ENCODE assay signal across 1 cellular context in the genomic region with DNA sequence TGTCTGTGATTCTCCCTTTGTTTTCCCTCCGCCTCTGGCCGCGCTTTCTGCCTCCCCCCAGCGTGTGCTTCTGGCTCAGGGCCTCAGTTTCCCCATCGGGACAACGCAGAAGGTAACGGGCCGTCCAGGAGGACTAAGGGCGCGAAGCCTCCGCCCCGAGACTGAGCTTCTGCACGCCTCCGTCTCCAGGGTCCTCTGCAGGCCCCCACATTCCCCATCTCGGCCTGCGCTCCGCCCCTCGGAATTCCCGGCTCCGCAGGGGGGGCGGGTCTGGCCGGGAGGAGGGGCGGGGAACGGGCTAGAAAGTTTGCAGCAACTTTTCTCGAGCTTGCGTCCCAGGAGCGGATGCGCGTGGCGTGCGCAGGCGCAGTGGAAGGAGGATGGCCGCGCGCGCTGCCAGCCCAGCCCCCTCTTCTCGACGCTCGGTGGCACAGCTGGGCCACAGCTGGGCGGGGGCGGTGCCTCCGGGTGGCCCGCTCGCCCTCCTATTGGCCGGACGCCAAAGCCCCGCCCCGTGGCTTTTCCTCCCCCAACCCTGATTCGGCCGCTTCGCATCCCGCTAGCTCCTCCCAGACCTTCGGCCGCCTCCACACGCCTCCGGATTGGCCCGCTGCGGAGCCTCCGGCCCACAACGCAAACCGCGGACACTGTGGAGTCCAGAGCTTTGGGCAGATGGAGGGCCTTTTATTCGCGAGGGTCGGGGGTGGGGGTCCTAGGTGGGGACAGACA.
TF ChIP-seq lines count a peak whose summit lies in the region.

A gene (minus strand): TSS at position 199 of the 729 bp plus-strand sequence. CDS start 408 bp downstream, outside the sequence.

TF ChIP-seq in HepG2, 621 proteins besides CTCF, POLR2A, EP300 and RAD21 (continued from another document and continues in another):
- TF ChIP-seq, protein P1, sequence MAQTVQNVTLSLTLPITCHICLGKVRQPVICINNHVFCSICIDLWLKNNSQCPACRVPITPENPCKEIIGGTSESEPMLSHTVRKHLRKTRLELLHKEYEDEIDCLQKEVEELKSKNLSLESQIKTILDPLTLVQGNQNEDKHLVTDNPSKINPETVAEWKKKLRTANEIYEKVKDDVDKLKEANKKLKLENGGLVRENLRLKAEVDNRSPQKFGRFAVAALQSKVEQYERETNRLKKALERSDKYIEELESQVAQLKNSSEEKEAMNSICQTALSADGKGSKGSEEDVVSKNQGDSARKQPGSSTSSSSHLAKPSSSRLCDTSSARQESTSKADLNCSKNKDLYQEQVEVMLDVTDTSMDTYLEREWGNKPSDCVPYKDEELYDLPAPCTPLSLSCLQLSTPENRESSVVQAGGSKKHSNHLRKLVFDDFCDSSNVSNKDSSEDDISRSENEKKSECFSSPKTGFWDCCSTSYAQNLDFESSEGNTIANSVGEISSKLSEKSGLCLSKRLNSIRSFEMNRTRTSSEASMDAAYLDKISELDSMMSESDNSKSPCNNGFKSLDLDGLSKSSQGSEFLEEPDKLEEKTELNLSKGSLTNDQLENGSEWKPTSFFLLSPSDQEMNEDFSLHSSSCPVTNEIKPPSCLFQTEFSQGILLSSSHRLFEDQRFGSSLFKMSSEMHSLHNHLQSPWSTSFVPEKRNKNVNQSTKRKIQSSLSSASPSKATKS (CRISPR knock-in tag; IDR thresholded peaks at IDR 0.05) = no peak
- TF ChIP-seq, protein P2, sequence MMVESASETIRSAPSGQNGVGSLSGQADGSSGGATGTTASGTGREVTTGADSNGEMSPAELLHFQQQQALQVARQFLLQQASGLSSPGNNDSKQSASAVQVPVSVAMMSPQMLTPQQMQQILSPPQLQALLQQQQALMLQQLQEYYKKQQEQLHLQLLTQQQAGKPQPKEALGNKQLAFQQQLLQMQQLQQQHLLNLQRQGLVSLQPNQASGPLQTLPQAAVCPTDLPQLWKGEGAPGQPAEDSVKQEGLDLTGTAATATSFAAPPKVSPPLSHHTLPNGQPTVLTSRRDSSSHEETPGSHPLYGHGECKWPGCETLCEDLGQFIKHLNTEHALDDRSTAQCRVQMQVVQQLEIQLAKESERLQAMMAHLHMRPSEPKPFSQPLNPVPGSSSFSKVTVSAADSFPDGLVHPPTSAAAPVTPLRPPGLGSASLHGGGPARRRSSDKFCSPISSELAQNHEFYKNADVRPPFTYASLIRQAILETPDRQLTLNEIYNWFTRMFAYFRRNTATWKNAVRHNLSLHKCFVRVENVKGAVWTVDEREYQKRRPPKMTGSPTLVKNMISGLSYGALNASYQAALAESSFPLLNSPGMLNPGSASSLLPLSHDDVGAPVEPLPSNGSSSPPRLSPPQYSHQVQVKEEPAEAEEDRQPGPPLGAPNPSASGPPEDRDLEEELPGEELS (CRISPR knock-in tag; IDR thresholded peaks at IDR 0.05) = peak; percentile 67
- peak; percentile 58 for TF ChIP-seq ZNF143 (CRISPR knock-in tag; IDR thresholded peaks at IDR 0.05)
- TF ChIP-seq HNRNPL (IDR thresholded peaks at IDR 0.05; ENCODE audit: low read depth, low read length) = peak; percentile 44
- TF ChIP-seq RFX3 (CRISPR knock-in tag; IDR thresholded peaks at IDR 0.05) = no peak
- TF ChIP-seq, protein P3, sequence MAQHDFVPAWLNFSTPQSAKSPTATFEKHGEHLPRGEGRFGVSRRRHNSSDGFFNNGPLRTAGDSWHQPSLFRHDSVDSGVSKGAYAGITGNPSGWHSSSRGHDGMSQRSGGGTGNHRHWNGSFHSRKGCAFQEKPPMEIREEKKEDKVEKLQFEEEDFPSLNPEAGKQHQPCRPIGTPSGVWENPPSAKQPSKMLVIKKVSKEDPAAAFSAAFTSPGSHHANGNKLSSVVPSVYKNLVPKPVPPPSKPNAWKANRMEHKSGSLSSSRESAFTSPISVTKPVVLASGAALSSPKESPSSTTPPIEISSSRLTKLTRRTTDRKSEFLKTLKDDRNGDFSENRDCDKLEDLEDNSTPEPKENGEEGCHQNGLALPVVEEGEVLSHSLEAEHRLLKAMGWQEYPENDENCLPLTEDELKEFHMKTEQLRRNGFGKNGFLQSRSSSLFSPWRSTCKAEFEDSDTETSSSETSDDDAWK (CRISPR knock-in tag; IDR thresholded peaks at IDR 0.05) = no peak
- TF ChIP-seq TOPORS (CRISPR knock-in tag; IDR thresholded peaks at IDR 0.05) = no peak
- TF ChIP-seq ZNF543 (CRISPR knock-in tag; IDR thresholded peaks at IDR 0.05) = peak; percentile 55; the same call in 1 of the 2 replicates
- TF ChIP-seq, protein P4, sequence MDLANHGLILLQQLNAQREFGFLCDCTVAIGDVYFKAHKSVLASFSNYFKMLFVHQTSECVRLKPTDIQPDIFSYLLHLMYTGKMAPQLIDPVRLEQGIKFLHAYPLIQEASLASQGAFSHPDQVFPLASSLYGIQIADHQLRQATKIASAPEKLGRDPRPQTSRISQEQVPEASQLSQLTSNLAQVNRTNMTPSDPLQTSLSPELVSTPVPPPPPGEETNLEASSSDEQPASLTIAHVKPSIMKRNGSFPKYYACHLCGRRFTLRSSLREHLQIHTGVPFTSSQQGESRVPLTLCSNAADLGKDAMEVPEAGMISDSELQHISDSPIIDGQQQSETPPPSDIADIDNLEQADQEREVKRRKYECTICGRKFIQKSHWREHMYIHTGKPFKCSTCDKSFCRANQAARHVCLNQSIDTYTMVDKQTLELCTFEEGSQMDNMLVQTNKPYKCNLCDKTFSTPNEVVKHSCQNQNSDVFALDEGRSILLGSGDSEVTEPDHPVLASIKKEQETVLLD (CRISPR knock-in tag; IDR thresholded peaks at IDR 0.05; ENCODE audit: low read depth) = no peak; the same call in 1 of the 2 replicates
- TF ChIP-seq, protein P5, sequence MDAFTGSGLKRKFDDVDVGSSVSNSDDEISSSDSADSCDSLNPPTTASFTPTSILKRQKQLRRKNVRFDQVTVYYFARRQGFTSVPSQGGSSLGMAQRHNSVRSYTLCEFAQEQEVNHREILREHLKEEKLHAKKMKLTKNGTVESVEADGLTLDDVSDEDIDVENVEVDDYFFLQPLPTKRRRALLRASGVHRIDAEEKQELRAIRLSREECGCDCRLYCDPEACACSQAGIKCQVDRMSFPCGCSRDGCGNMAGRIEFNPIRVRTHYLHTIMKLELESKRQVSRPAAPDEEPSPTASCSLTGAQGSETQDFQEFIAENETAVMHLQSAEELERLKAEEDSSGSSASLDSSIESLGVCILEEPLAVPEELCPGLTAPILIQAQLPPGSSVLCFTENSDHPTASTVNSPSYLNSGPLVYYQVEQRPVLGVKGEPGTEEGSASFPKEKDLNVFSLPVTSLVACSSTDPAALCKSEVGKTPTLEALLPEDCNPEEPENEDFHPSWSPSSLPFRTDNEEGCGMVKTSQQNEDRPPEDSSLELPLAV (CRISPR knock-in tag; conservative IDR thresholded peaks at IDR 0.05; ENCODE audit: low read depth) = no peak
- TF ChIP-seq, protein P6, sequence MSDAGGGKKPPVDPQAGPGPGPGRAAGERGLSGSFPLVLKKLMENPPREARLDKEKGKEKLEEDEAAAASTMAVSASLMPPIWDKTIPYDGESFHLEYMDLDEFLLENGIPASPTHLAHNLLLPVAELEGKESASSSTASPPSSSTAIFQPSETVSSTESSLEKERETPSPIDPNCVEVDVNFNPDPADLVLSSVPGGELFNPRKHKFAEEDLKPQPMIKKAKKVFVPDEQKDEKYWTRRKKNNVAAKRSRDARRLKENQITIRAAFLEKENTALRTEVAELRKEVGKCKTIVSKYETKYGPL (CRISPR knock-in tag; IDR thresholded peaks at IDR 0.05) = peak; percentile 38; the same call in 1 of the 2 replicates
- peak; percentile 83 for TF ChIP-seq ZNF225 (CRISPR knock-in tag; IDR thresholded peaks at IDR 0.05)
- TF ChIP-seq BRCA1 (CRISPR knock-in tag; IDR thresholded peaks at IDR 0.05) = 0 out of 2 replicates have a peak, but pooled peaks have one; percentile 40
- TF ChIP-seq, protein P7, sequence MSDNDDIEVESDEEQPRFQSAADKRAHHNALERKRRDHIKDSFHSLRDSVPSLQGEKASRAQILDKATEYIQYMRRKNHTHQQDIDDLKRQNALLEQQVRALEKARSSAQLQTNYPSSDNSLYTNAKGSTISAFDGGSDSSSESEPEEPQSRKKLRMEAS (IDR thresholded peaks at IDR 0.05) = peak; percentile 90
- TF ChIP-seq, protein P8, sequence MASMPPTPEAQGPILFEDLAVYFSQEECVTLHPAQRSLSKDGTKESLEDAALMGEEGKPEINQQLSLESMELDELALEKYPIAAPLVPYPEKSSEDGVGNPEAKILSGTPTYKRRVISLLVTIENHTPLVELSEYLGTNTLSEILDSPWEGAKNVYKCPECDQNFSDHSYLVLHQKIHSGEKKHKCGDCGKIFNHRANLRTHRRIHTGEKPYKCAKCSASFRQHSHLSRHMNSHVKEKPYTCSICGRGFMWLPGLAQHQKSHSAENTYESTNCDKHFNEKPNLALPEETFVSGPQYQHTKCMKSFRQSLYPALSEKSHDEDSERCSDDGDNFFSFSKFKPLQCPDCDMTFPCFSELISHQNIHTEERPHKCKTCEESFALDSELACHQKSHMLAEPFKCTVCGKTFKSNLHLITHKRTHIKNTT (CRISPR knock-in tag; IDR thresholded peaks at IDR 0.05) = no peak
- TF ChIP-seq, protein P9, sequence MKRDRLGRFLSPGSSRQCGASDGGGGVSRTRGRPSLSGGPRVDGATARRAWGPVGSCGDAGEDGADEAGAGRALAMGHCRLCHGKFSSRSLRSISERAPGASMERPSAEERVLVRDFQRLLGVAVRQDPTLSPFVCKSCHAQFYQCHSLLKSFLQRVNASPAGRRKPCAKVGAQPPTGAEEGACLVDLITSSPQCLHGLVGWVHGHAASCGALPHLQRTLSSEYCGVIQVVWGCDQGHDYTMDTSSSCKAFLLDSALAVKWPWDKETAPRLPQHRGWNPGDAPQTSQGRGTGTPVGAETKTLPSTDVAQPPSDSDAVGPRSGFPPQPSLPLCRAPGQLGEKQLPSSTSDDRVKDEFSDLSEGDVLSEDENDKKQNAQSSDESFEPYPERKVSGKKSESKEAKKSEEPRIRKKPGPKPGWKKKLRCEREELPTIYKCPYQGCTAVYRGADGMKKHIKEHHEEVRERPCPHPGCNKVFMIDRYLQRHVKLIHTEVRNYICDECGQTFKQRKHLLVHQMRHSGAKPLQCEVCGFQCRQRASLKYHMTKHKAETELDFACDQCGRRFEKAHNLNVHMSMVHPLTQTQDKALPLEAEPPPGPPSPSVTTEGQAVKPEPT (CRISPR knock-in tag; IDR thresholded peaks at IDR 0.05; ENCODE audit: low read depth) = no peak
- no peak for TF ChIP-seq ZNF326 (CRISPR knock-in tag; IDR thresholded peaks at IDR 0.05; ENCODE audit: borderline replicate concordance)
- no peak for TF ChIP-seq ZNF446 (CRISPR knock-in tag; IDR thresholded peaks at IDR 0.05)
- TF ChIP-seq, protein P10, sequence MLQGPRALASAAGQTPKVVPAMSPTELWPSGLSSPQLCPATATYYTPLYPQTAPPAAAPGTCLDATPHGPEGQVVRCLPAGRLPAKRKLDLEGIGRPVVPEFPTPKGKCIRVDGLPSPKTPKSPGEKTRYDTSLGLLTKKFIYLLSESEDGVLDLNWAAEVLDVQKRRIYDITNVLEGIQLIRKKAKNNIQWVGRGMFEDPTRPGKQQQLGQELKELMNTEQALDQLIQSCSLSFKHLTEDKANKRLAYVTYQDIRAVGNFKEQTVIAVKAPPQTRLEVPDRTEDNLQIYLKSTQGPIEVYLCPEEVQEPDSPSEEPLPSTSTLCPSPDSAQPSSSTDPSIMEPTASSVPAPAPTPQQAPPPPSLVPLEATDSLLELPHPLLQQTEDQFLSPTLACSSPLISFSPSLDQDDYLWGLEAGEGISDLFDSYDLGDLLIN (CRISPR knock-in tag; IDR thresholded peaks at IDR 0.05; ENCODE audit: borderline replicate concordance) = no peak
- TF ChIP-seq, protein P11, sequence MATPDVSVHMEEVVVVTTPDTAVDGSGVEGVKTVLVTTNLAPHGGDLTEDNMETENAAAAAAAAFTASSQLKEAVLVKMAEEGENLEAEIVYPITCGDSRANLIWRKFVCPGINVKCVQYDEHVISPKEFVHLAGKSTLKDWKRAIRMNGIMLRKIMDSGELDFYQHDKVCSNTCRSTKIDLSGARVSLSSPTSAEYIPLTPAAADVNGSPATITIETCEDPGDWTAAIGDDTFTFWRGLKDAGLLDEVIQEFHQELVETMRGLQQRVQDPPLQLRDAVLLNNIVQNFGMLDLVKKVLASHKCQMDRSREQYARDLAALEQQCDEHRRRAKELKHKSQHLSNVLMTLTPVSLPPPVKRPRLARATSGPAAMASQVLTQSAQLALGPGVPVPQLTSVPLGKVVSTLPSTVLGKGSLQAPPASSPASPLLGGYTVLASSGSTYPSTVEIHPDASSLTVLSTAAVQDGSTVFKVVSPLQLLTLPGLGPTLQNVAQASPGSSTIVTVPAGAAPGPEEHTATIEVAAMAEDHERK (CRISPR knock-in tag; IDR thresholded peaks at IDR 0.05; ENCODE audit: low read depth) = peak; percentile 74; the same call in 1 of the 2 replicates
- TF ChIP-seq ZNF572 (CRISPR knock-in tag; IDR thresholded peaks at IDR 0.05) = peak; percentile 93
- TF ChIP-seq KAT8 (CRISPR knock-in tag; IDR thresholded peaks at IDR 0.05) = peak; percentile 70
- TF ChIP-seq, protein P12, sequence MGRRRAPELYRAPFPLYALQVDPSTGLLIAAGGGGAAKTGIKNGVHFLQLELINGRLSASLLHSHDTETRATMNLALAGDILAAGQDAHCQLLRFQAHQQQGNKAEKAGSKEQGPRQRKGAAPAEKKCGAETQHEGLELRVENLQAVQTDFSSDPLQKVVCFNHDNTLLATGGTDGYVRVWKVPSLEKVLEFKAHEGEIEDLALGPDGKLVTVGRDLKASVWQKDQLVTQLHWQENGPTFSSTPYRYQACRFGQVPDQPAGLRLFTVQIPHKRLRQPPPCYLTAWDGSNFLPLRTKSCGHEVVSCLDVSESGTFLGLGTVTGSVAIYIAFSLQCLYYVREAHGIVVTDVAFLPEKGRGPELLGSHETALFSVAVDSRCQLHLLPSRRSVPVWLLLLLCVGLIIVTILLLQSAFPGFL (CRISPR knock-in tag; IDR thresholded peaks at IDR 0.05) = no peak
- TF ChIP-seq, protein P13, sequence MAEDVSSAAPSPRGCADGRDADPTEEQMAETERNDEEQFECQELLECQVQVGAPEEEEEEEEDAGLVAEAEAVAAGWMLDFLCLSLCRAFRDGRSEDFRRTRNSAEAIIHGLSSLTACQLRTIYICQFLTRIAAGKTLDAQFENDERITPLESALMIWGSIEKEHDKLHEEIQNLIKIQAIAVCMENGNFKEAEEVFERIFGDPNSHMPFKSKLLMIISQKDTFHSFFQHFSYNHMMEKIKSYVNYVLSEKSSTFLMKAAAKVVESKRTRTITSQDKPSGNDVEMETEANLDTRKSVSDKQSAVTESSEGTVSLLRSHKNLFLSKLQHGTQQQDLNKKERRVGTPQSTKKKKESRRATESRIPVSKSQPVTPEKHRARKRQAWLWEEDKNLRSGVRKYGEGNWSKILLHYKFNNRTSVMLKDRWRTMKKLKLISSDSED (CRISPR knock-in tag; IDR thresholded peaks at IDR 0.05) = no peak
- no peak for TF ChIP-seq SIN3B (IDR thresholded peaks at IDR 0.05; ENCODE audit: low read length)
- TF ChIP-seq ZNF749 (CRISPR knock-in tag; IDR thresholded peaks at IDR 0.05; ENCODE audit: borderline replicate concordance) = no peak; the same call in 1 of the 2 replicates
- no peak for TF ChIP-seq ZNF468 (CRISPR knock-in tag; IDR thresholded peaks at IDR 0.05)
- peak; percentile 49; the same call in 1 of the 2 replicates for TF ChIP-seq PPARG (CRISPR knock-in tag; conservative IDR thresholded peaks at IDR 0.05)
- no peak for TF ChIP-seq ZNF562 (CRISPR knock-in tag; IDR thresholded peaks at IDR 0.05; ENCODE audit: borderline replicate concordance)
- no peak for TF ChIP-seq ZNF616 (CRISPR knock-in tag; IDR thresholded peaks at IDR 0.05; ENCODE audit: low read depth)
- TF ChIP-seq, protein P14, sequence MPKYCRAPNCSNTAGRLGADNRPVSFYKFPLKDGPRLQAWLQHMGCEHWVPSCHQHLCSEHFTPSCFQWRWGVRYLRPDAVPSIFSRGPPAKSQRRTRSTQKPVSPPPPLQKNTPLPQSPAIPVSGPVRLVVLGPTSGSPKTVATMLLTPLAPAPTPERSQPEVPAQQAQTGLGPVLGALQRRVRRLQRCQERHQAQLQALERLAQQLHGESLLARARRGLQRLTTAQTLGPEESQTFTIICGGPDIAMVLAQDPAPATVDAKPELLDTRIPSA (CRISPR knock-in tag; IDR thresholded peaks at IDR 0.05; ENCODE audit: borderline replicate concordance) = no peak; the same call in 1 of the 2 replicates
- no peak for TF ChIP-seq KAT2B (IDR thresholded peaks at IDR 0.05; ENCODE audit: borderline replicate concordance, low read depth, low read length)
- TF ChIP-seq NPAS2 (CRISPR knock-in tag; IDR thresholded peaks at IDR 0.05; ENCODE audit: borderline replicate concordance) = no peak
